In genomic region chr17:35705705-35706104, GRCh38 we compare ENCODE assay signal across 25 cellular contexts. TPM values are rescaled to one million over a fixed set of nuclear protein-coding genes. Genes with fewer than 3 reads are reported as not detected.
"Had no signal": no experiment of that assay in that cellular context is flagged by ENCODE, and none has a peak within 500 bp of the region (broad histone marks: within the 10 kb centered on the region; RNA-seq: fewer than 3 reads in every experiment).

No MANE protein-coding gene starts in this region.

- H3K36me3 ChIP-seq: breast epithelium had no signal

- H3K4me3 ChIP-seq: ascending aorta, breast epithelium, tibial artery had no signal

- ATAC-seq: activated CD4-positive, CD25-positive, alpha-beta regulatory T cell treated with anti-CD3 and anti-CD28 coated beads, Interleukin-2, amount 50 U/mL, for 24 hours; activated CD8-positive, alpha-beta T cell treated with anti-CD3 and anti-CD28 coated beads, Interleukin-2, amount 10 ng/mL, durations not matched to agents 7 days and 5 days; foreskin keratinocyte; left lobe of liver; stimulated activated naive CD8-positive, alpha-beta T cell treated with anti-CD3 and anti-CD28 coated beads, Interleukin-15, Interleukin-2, amounts not matched to agents 100 U/mL and 50 U/mL, for 24 hours had no signal

- H3K27ac ChIP-seq: ascending aorta, breast epithelium, foreskin keratinocyte, tibial artery had no signal

- H3K27ac Mint-ChIP-seq: activated CD4-positive, alpha-beta T cell treated with anti-CD3 and anti-CD28 coated beads, Interleukin-2, amount 10 ng/mL, durations not matched to agents 7 days and 5 days; activated CD8-positive, alpha-beta T cell treated with anti-CD3 and anti-CD28 coated beads, Interleukin-2, amount 10 ng/mL, durations not matched to agents 7 days and 5 days; activated naive CD4-positive, alpha-beta T cell treated with anti-CD3 and anti-CD28 coated beads for 36 hours; activated T-cell treated with anti-CD3 and anti-CD28 coated beads, Interleukin-2, amount 50 U/mL, for 24 hours had no signal

- H3K4me1 Mint-ChIP-seq: neural crest cell had no signal

- FAIRE-seq: islet of Langerhans, urothelium cell line had no signal

- H3K9me3 Mint-ChIP-seq: activated CD4-positive, alpha-beta T cell treated with anti-CD3 and anti-CD28 coated beads, Interleukin-2, amount 10 ng/mL, durations not matched to agents 7 days and 5 days; activated naive CD4-positive, alpha-beta T cell treated with anti-CD3 and anti-CD28 coated beads for 36 hours; activated T-cell treated with anti-CD3 and anti-CD28 coated beads, Interleukin-2, amount 50 U/mL, for 24 hours had no signal

- H3K9me3 ChIP-seq: ascending aorta, breast epithelium, tibial artery had no signal

- H3K4me3 Mint-ChIP-seq: activated CD4-positive, alpha-beta T cell treated with anti-CD3 and anti-CD28 coated beads, Interleukin-2, amount 10 ng/mL, durations not matched to agents 7 days and 5 days; activated CD8-positive, alpha-beta T cell treated with anti-CD3 and anti-CD28 coated beads, Interleukin-2, amount 10 ng/mL, durations not matched to agents 7 days and 5 days; activated naive CD4-positive, alpha-beta T cell treated with anti-CD3 and anti-CD28 coated beads for 36 hours; activated T-cell treated with anti-CD3 and anti-CD28 coated beads, Interleukin-2, amount 50 U/mL, for 24 hours; neural crest cell had no signal

- H3K4me1 ChIP-seq: breast epithelium, foreskin keratinocyte, tibial artery had no signal

- H3K27me3 ChIP-seq: ascending aorta, breast epithelium, foreskin keratinocyte, tibial artery had no signal

- H3K27me3 Mint-ChIP-seq: activated CD4-positive, alpha-beta T cell treated with anti-CD3 and anti-CD28 coated beads, Interleukin-2, amount 10 ng/mL, durations not matched to agents 7 days and 5 days; activated T-cell treated with anti-CD3 and anti-CD28 coated beads, Interleukin-2, amount 50 U/mL, for 24 hours had no signal

- DNase-seq: activated CD4-positive, alpha-beta T cell treated with anti-CD3 and anti-CD28 coated beads, Interleukin-2, amount 10 ng/mL, durations not matched to agents 7 days and 5 days; activated CD8-positive, alpha-beta T cell treated with anti-CD3 and anti-CD28 coated beads, Interleukin-2, amount 10 ng/mL, durations not matched to agents 7 days and 5 days; activated naive CD4-positive, alpha-beta T cell treated with anti-CD3 and anti-CD28 coated beads for 36 hours; activated T-cell treated with anti-CD3 and anti-CD28 coated beads, Interleukin-2, amount 50 U/mL, for 24 hours; dermis blood vessel endothelial cell; effector memory CD4-positive, alpha-beta T cell; foreskin keratinocyte; glutamatergic neuron; hippocampal formation; stimulated activated CD4-positive, alpha-beta T cell treated with anti-CD3 and anti-CD28 coated beads, Interleukin-12 subunit alpha, Interleukin-12 subunit beta, amount 100 ng/mL, for 4 hours; stimulated activated CD4-positive, alpha-beta T cell treated with anti-CD3 and anti-CD28 coated beads, Interleukin-1b, Interleukin-23, amount 100 ng/mL, for 48 hours; stimulated activated naive CD8-positive, alpha-beta T cell treated with anti-CD3 and anti-CD28 coated beads, Interleukin-15, Interleukin-2, amounts not matched to agents 100 U/mL and 50 U/mL, for 24 hours; substantia nigra; tibial artery had no signal

RNA-seq across cellular contexts. Expression of gene GAS2L2, which starts 47.3 kb away (rescaled TPM):
- total RNA-seq: activated CD4-positive, alpha-beta T cell treated with anti-CD3 and anti-CD28 coated beads, Interleukin-2, amount 10 ng/mL, durations not matched to agents 7 days and 5 days; activated CD8-positive, alpha-beta T cell treated with anti-CD3 and anti-CD28 coated beads, Interleukin-2, amount 10 ng/mL, durations not matched to agents 7 days and 5 days; ascending aorta; foreskin keratinocyte; left lobe of liver; posterior vena cava; T-helper 1 cell treated with Interleukin-12 subunit alpha and Interleukin-12 subunit beta and Interleukin-4 antibody, amounts not matched to agents 30 ng/mL and 1 ng/mL, for 36 hours had no signal
- polyA plus RNA-seq: foreskin keratinocyte had no signal

RNA-seq across cellular contexts. Expression of gene C17orf50, which starts 55.0 kb away (rescaled TPM):
- total RNA-seq: activated CD4-positive, alpha-beta T cell treated with anti-CD3 and anti-CD28 coated beads, Interleukin-2, amount 10 ng/mL, durations not matched to agents 7 days and 5 days; activated CD8-positive, alpha-beta T cell treated with anti-CD3 and anti-CD28 coated beads, Interleukin-2, amount 10 ng/mL, durations not matched to agents 7 days and 5 days; activated naive CD4-positive, alpha-beta T cell treated with anti-CD3 and anti-CD28 coated beads for 36 hours; ascending aorta; breast epithelium; dermis blood vessel endothelial cell; foreskin keratinocyte; left lobe of liver; lung microvascular endothelial cell; omental fat pad; posterior vena cava; T-helper 1 cell treated with Interleukin-12 subunit alpha and Interleukin-12 subunit beta and Interleukin-4 antibody, amounts not matched to agents 30 ng/mL and 1 ng/mL, for 36 hours had no signal
- polyA plus RNA-seq: foreskin keratinocyte had no signal
